ENCODE assay signal across 8 cellular contexts in genomic region chr12:133129368-133130037, GRCh38. TPM values are rescaled to one million over a fixed set of nuclear protein-coding genes. Genes with fewer than 3 reads are reported as not detected.
DNase-seq lines count a peak whose midpoint lies in the region; ATAC-seq, FAIRE-seq and TF ChIP-seq lines count a peak whose summit lies in the region.

No MANE protein-coding gene starts in this region.

- H3K9me3 ChIP-seq in GM23248 (ENCODE audit: low read depth) = no peaks in the 10 kb centered on the region
- peaks cover 28% of the 10 kb centered on the region for H3K9me3 ChIP-seq in SJCRH30 (replicated peaks)
- peaks cover 6% of the 10 kb centered on the region for H3K9me3 ChIP-seq in endothelial cell of umbilical vein (replicated peaks; ENCODE audit: control insufficient read depth, insufficient read depth, low read length)

- peaks cover 21% of the 10 kb centered on the region for H3K79me2 ChIP-seq in GM23248 (ENCODE audit: insufficient read depth)
- no peaks in the 10 kb centered on the region for H3K79me2 ChIP-seq in endothelial cell of umbilical vein (ENCODE audit: control insufficient read depth, insufficient read depth, low read length)

- peak overlapping the region; percentile 85 to 87 for H3K27ac Mint-ChIP-seq in natural killer cell treated with Interleukin-12 subunit alpha and Interleukin-12 subunit beta and Interleukin-15 and Interleukin-18, amount 100 ng/mL, for 72 hours

- peaks cover 13 to 19% of the 10 kb centered on the region in 2 donors for H3K4me1 Mint-ChIP-seq in natural killer cell treated with Interleukin-12 subunit alpha and Interleukin-12 subunit beta and Interleukin-15 and Interleukin-18, amount 100 ng/mL, for 72 hours (ENCODE audit: low read depth in 2 of 2)

- POLR2A ChIA-PET in endothelial cell of umbilical vein (lab: Charles Lee) = interaction anchor here (0.9 to 1.1 kb wide), 2 partner anchors 12 to 49 kb away, joined by 3 to 11 read pairs; no protein-coding TSS in a partner anchor

- peak overlapping the region; percentile 96 for H3K9ac ChIP-seq in GM23248
- H3K9ac ChIP-seq in endothelial cell of umbilical vein (replicated peaks; ENCODE audit: extremely low read depth, insufficient read depth, low read length) = peak overlapping the region; percentile 65

- H3K27me3 ChIP-seq in GM23248 (replicated peaks; ENCODE audit: insufficient read depth) (no peaks in the 10 kb centered on the region), SJCRH30 (no peaks in the 10 kb centered on the region), endothelial cell of umbilical vein (ENCODE audit: control insufficient read depth in 2 of 2, insufficient read depth in 2 of 2, low read length in 2 of 2) (no peaks in the 10 kb centered on the region)

- in situ Hi-C loops in GM23248 (cut with MboI) = no loop called here

- dilution Hi-C loops in endothelial cell of umbilical vein (cut with MboI; ENCODE audit: extremely low pct_ligation_motif_present, low sequenced_read_pairs) = no loop called here

- WGBS in GM23248 (ENCODE audit: low coverage in 1 of 2, low lambda C conversion rate in 2 of 2, missing lambda C conversion rate in 2 of 2), 2 experiments = 31 to 50% methylated on average over 15 to 26 of the region's 26 CpGs

- peak overlapping the region; percentile 98 for H3K27ac ChIP-seq in GM23248
- peak overlapping the region; percentile 66 for H3K27ac ChIP-seq in SJCRH30
- peak overlapping the region; percentile 86 for H3K27ac ChIP-seq in endothelial cell of umbilical vein (ENCODE audit: insufficient read depth, low read depth, low read length)

- no peaks in the 10 kb centered on the region for H3K9me1 ChIP-seq in endothelial cell of umbilical vein (replicated peaks; ENCODE audit: control insufficient read depth, extremely low read depth, insufficient read depth, low read length)

- peaks cover 56% of the 10 kb centered on the region for H3K36me3 Mint-ChIP-seq in natural killer cell treated with Interleukin-12 subunit alpha and Interleukin-12 subunit beta and Interleukin-15 and Interleukin-18, amount 100 ng/mL, for 72 hours

- intact Hi-C loops in endothelial cell of umbilical vein (cut with micrococcal nuclease) = loop anchor here (1.0 kb wide), 4 partner anchors 49 to 143 kb away; partner anchors contain the start of genes ZNF140, ZNF26, ZNF268 and ZNF84

- H2AFZ ChIP-seq in GM23248 = peak overlapping the region; percentile 99
- peak overlapping the region; percentile 90 for H2AFZ ChIP-seq in endothelial cell of umbilical vein (ENCODE audit: low read depth, low read length)

- H3K36me3 ChIP-seq in GM23248 (ENCODE audit: low read depth) = peaks cover 13% of the 10 kb centered on the region
- H3K36me3 ChIP-seq in SJCRH30 = peaks cover 24% of the 10 kb centered on the region
- H3K36me3 ChIP-seq in endothelial cell of umbilical vein (ENCODE audit: control insufficient read depth in 2 of 2, extremely low read depth in 1 of 2, insufficient read depth in 2 of 2, low read length in 2 of 2) = no peaks in the 10 kb centered on the region

- H3K27me3 Mint-ChIP-seq in natural killer cell treated with Interleukin-12 subunit alpha and Interleukin-12 subunit beta and Interleukin-15 and Interleukin-18, amount 100 ng/mL, for 72 hours = no peaks in the 10 kb centered on the region

- H3F3A ChIP-seq in GM23248 (ENCODE audit: insufficient read depth) = no peaks in the 10 kb centered on the region

- TF ChIP-seq POLR2A in endothelial cell of umbilical vein (IDR thresholded peaks at IDR 0.05; ENCODE audit: low read depth, low read length) = no peak

- H4K20me1 ChIP-seq in GM23248 (ENCODE audit: insufficient read depth) (no peaks in the 10 kb centered on the region), endothelial cell of umbilical vein (replicated peaks; ENCODE audit: control insufficient read depth, extremely low read depth, insufficient read depth, low read length) (no peaks in the 10 kb centered on the region)

- no peak for TF ChIP-seq CTCF in endothelial cell of umbilical vein (IDR thresholded peaks at IDR 0.05; ENCODE audit: extremely low read depth in 1 of 2, insufficient read depth in 1 of 2, low read depth in 1 of 2, low read length in 2 of 2)

- DNase-seq in AG08395 (ENCODE audit: low spot score) (peak; percentile 4), GM23248 (peak; percentile 74), SJCRH30 (peak in 1 of 2 experiments; percentile 3), endothelial cell of umbilical vein (ENCODE audit: low read depth, low spot score) (no peak), D341Med (ENCODE audit: low spot score) (no peak)
- no peak for DNase-seq in natural killer cell treated with Interleukin-12 subunit alpha and Interleukin-12 subunit beta and Interleukin-15 and Interleukin-18, amount 100 ng/mL, for 72 hours (ENCODE audit: low spot score)
- DNase-seq in stimulated activated CD4-positive, alpha-beta T cell treated with anti-CD3 and anti-CD28 coated beads, Interleukin-1b, Interleukin-23, amount 100 ng/mL, for 48 hours = no peak

- peaks cover 21% of the 10 kb centered on the region for H3K9me3 Mint-ChIP-seq in natural killer cell treated with Interleukin-12 subunit alpha and Interleukin-12 subunit beta and Interleukin-15 and Interleukin-18, amount 100 ng/mL, for 72 hours

- no peaks in the 10 kb centered on the region for H3K9me2 ChIP-seq in GM23248 (ENCODE audit: insufficient read depth)

- H3K4me3 Mint-ChIP-seq in natural killer cell treated with Interleukin-12 subunit alpha and Interleukin-12 subunit beta and Interleukin-15 and Interleukin-18, amount 100 ng/mL, for 72 hours = peak overlapping the region; percentile 98

- H3K4me2 ChIP-seq in GM23248 (ENCODE audit: unreplicated experiment) = peak overlapping the region; percentile 74
- peak overlapping the region; percentile 82 for H3K4me2 ChIP-seq in endothelial cell of umbilical vein (ENCODE audit: insufficient read depth, low read length)

- H3K4me3 ChIP-seq in GM23248 (peak overlapping the region; percentile 95), SJCRH30 (peak overlapping the region; percentile 86), endothelial cell of umbilical vein (replicated peaks in 1 of 3; ENCODE audit: insufficient read depth in 1 of 3, low read depth in 1 of 3, low read length in 3 of 3) (peak overlapping the region; percentile 62 to 87 (median 87))

- peak; percentile 66 for FAIRE-seq in endothelial cell of umbilical vein (lab: Jason Lieb, UNC)

- ATAC-seq in natural killer cell treated with Interleukin-12 subunit alpha and Interleukin-12 subunit beta and Interleukin-15 and Interleukin-18, amount 100 ng/mL, for 72 hours = peak in 1 of 2 donors; percentile 2
- ATAC-seq in HG03039 (IDR thresholded peaks at IDR 0.05; ENCODE audit: unreplicated experiment) = no peak

- H3K4me1 ChIP-seq in GM23248 (ENCODE audit: insufficient read depth) (no peaks in the 10 kb centered on the region), SJCRH30 (no peaks in the 10 kb centered on the region), endothelial cell of umbilical vein (ENCODE audit: control insufficient read depth, extremely low read depth, insufficient read depth, low read length) (no peaks in the 10 kb centered on the region)

- CTCF ChIA-PET in endothelial cell of umbilical vein (lab: Charles Lee) = interaction anchor here (1.3 to 3.5 kb wide), 2 partner anchors 49 to 52 kb away, joined by 4 to 13 read pairs; partner anchors contain the start of gene ZNF268

- BruUV-seq in endothelial cell of umbilical vein (replicated peaks; lab: Mats Ljungman, UMichigan) = no TSS peak

RNA-seq across cellular contexts. Expression of gene ZNF891, which starts 0.6 kb away (rescaled TPM):
- 0.43 and 0.63 TPM in 2 replicates for total RNA-seq in GM23248 (2014; rRNA removed; shearing (Covaris generic))
- polyA plus RNA-seq in GM23248 (2016; fragmentation: Nextera tagmentation; extraction: Ambion mirVana) (0.25 and 0.29 TPM in 2 replicates), endothelial cell of umbilical vein (0.29 and 0.32 TPM in 2 replicates)
- 2.8 and 3.7 TPM in 2 replicates for total RNA-seq in SJCRH30 (2014; rRNA removed; shearing (Covaris generic))
- total RNA-seq in endothelial cell of umbilical vein = 1.2 and 1.5 TPM in 2 replicates
- 0.15 and 0.23 TPM in 2 replicates for polyA plus RNA-seq in endothelial cell of umbilical vein (2011; cell fraction: cytosol; rRNA removed)
- 1.2 and 1.6 TPM in 2 replicates for polyA plus RNA-seq in endothelial cell of umbilical vein (2011; cell fraction: nucleus; rRNA removed)
- polyA plus RNA-seq in endothelial cell of umbilical vein (2012) = 0.31 and 0.51 TPM in 2 replicates
- polyA minus RNA-seq in endothelial cell of umbilical vein = 0.87 and 1.0 TPM in 2 replicates
- 0.61 TPM for polyA minus RNA-seq in endothelial cell of umbilical vein (2011; cell fraction: cytosol; rRNA and poly(A)+ RNA removed)
- 1.4 and 2.2 TPM in 2 replicates for polyA minus RNA-seq in endothelial cell of umbilical vein (2011; cell fraction: nucleus; rRNA and poly(A)+ RNA removed)
- 1 to 10 TPM; 1.4 to 1.7 TPM for total RNA-seq in natural killer cell treated with Interleukin-12 subunit alpha and Interleukin-12 subunit beta and Interleukin-15 and Interleukin-18, amount 100 ng/mL, for 72 hours

RNA-seq across cellular contexts. Expression of gene ZNF10, which starts 0.9 kb away (rescaled TPM):
- total RNA-seq in GM23248 (2014; rRNA removed; shearing (Covaris generic)) = 5.9 and 15.2 TPM in 2 replicates
- 2.8 and 3.6 TPM in 2 replicates for polyA plus RNA-seq in GM23248 (2016; fragmentation: Nextera tagmentation; extraction: Ambion mirVana)
- total RNA-seq in SJCRH30 (2014; rRNA removed; shearing (Covaris generic)) = 13.0 and 14.1 TPM in 2 replicates
- total RNA-seq in endothelial cell of umbilical vein = 4.4 and 5.8 TPM in 2 replicates
- polyA plus RNA-seq in endothelial cell of umbilical vein = 1.6 and 3.7 TPM in 2 replicates
- 0.90 and 1.6 TPM in 2 replicates for polyA plus RNA-seq in endothelial cell of umbilical vein (2011; cell fraction: cytosol; rRNA removed)
- 13.3 and 18.3 TPM in 2 replicates for polyA plus RNA-seq in endothelial cell of umbilical vein (2011; cell fraction: nucleus; rRNA removed)
- 3.8 and 4.3 TPM in 2 replicates for polyA plus RNA-seq in endothelial cell of umbilical vein (2012)
- 11.7 and 14.7 TPM in 2 replicates for polyA minus RNA-seq in endothelial cell of umbilical vein
- polyA minus RNA-seq in endothelial cell of umbilical vein (2011; cell fraction: cytosol; rRNA and poly(A)+ RNA removed) = 1.3 TPM
- 17.1 and 21.0 TPM in 2 replicates for polyA minus RNA-seq in endothelial cell of umbilical vein (2011; cell fraction: nucleus; rRNA and poly(A)+ RNA removed)
- total RNA-seq in natural killer cell treated with Interleukin-12 subunit alpha and Interleukin-12 subunit beta and Interleukin-15 and Interleukin-18, amount 100 ng/mL, for 72 hours = 1 to 10 TPM; 2.3 to 3.9 TPM

RNA-seq across cellular contexts. Expression of gene ZNF140, which starts 48.8 kb away (rescaled TPM):
- total RNA-seq in GM23248 (2014; rRNA removed; shearing (Covaris generic)) = 17.2 and 24.2 TPM in 2 replicates
- polyA plus RNA-seq in GM23248 (2016; fragmentation: Nextera tagmentation; extraction: Ambion mirVana) = 15.7 and 16.4 TPM in 2 replicates
- total RNA-seq in SJCRH30 (2014; rRNA removed; shearing (Covaris generic)) = 9.4 and 11.9 TPM in 2 replicates
- 10.5 and 11.9 TPM in 2 replicates for total RNA-seq in endothelial cell of umbilical vein
- polyA plus RNA-seq in endothelial cell of umbilical vein = 7.6 and 8.9 TPM in 2 replicates
- polyA plus RNA-seq in endothelial cell of umbilical vein (2011; cell fraction: cytosol; rRNA removed) = 11.3 and 13.1 TPM in 2 replicates
- polyA plus RNA-seq in endothelial cell of umbilical vein (2011; cell fraction: nucleus; rRNA removed) = 28.7 and 31.8 TPM in 2 replicates
- polyA plus RNA-seq in endothelial cell of umbilical vein (2012) = 13.4 and 16.4 TPM in 2 replicates
- 17.7 and 19.1 TPM in 2 replicates for polyA minus RNA-seq in endothelial cell of umbilical vein
- polyA minus RNA-seq in endothelial cell of umbilical vein (2011; cell fraction: cytosol; rRNA and poly(A)+ RNA removed) = 3.0 TPM
- 32.0 and 40.1 TPM in 2 replicates for polyA minus RNA-seq in endothelial cell of umbilical vein (2011; cell fraction: nucleus; rRNA and poly(A)+ RNA removed)
- total RNA-seq in natural killer cell treated with Interleukin-12 subunit alpha and Interleukin-12 subunit beta and Interleukin-15 and Interleukin-18, amount 100 ng/mL, for 72 hours = 10 to 100 TPM in 1 of 2 donors, 1 to 10 TPM in 1; 7.1 to 17.1 TPM

RNA-seq across cellular contexts. Expression of gene ZNF268, which starts 51.8 kb away (rescaled TPM):
- 18.8 and 24.5 TPM in 2 replicates for total RNA-seq in GM23248 (2014; rRNA removed; shearing (Covaris generic))
- polyA plus RNA-seq in GM23248 (2016; fragmentation: Nextera tagmentation; extraction: Ambion mirVana) = 11.9 and 13.9 TPM in 2 replicates
- 6.3 and 8.3 TPM in 2 replicates for total RNA-seq in SJCRH30 (2014; rRNA removed; shearing (Covaris generic))
- total RNA-seq in endothelial cell of umbilical vein = 17.3 and 18.2 TPM in 2 replicates
- polyA plus RNA-seq in endothelial cell of umbilical vein = 4.6 and 7.7 TPM in 2 replicates
- 6.3 and 6.4 TPM in 2 replicates for polyA plus RNA-seq in endothelial cell of umbilical vein (2011; cell fraction: cytosol; rRNA removed)
- polyA plus RNA-seq in endothelial cell of umbilical vein (2011; cell fraction: nucleus; rRNA removed) = 9.8 and 10.1 TPM in 2 replicates
- polyA plus RNA-seq in endothelial cell of umbilical vein (2012) = 9.7 and 10.1 TPM in 2 replicates
- polyA minus RNA-seq in endothelial cell of umbilical vein = 47.5 and 76.6 TPM in 2 replicates
- 12.4 TPM for polyA minus RNA-seq in endothelial cell of umbilical vein (2011; cell fraction: cytosol; rRNA and poly(A)+ RNA removed)
- 28.9 and 37.8 TPM in 2 replicates for polyA minus RNA-seq in endothelial cell of umbilical vein (2011; cell fraction: nucleus; rRNA and poly(A)+ RNA removed)
- total RNA-seq in natural killer cell treated with Interleukin-12 subunit alpha and Interleukin-12 subunit beta and Interleukin-15 and Interleukin-18, amount 100 ng/mL, for 72 hours = 10 to 100 TPM; 18.9 to 23.5 TPM

Comparison
In these comparisons a context has a peak if more than half of its experiments do, and no peak if none do; other contexts are left out.
1. DNase-seq: peak in AG08395 (single experiment) and GM23248 (single experiment); none in endothelial cell of umbilical vein (single experiment), natural killer cell treated with Interleukin-12 subunit alpha and Interleukin-12 subunit beta and Interleukin-15 and Interleukin-18, amount 100 ng/mL, for 72 hours (single experiment), D341Med (single experiment) and stimulated activated CD4-positive, alpha-beta T cell treated with anti-CD3 and anti-CD28 coated beads, Interleukin-1b, Interleukin-23, amount 100 ng/mL, for 48 hours (single experiment).
2. Peak in every context shown above with its lines, with median percentiles within 50 percentile points of each other: H3K27ac ChIP-seq and H3K4me3 ChIP-seq.